ENCODE assay signal across 13 cellular contexts in the genomic region with DNA sequence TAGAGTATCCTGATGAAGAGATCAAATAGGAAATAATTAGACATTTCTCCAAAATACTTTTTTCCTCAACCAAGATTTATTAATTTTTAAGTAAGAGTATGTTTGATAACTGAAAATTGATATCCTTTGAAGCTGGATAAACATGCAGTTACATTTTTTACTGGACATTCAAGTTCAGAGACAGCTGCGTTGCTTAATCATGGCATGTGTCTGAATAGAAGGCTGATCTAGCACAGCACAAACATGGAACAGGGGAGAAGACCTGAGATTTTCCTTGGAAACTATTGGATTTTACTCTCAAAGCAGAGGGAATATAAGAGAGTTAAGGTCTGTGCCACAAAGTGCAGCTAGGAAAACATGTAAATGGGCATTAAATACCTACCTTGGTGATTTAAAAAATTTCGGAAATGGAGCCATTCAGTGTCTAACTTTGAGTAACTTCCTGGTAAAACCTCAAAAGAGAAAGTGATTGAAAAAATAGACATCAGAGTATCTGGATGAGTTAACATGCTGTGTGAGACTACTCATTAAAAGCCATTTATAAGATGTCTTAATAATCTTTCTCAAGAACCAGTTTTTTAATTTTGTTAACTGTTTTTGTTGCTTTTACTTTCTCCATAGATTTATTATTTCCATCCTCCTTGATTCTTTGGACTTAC. TPM values are rescaled to one million over a fixed set of nuclear protein-coding genes. Genes with fewer than 3 reads are reported as not detected.
DNase-seq lines count a peak whose midpoint lies in the region; ATAC-seq, FAIRE-seq and TF ChIP-seq lines count a peak whose summit lies in the region.
"Had no signal": no experiment of that assay in that cellular context is flagged by ENCODE, and none has a peak within 500 bp of the region (broad histone marks: within the 10 kb centered on the region; RNA-seq: fewer than 3 reads in every experiment).

No MANE protein-coding gene starts in this region.

- no peak overlapping the region for H2BK5ac ChIP-seq in mesenchymal stem cell (ENCODE audit: low read depth, low read length, poor library complexity, severe bottlenecking)

- H2BK120ac ChIP-seq in mesenchymal stem cell (ENCODE audit: low read depth, low read length): no peak overlapping the region

- no peak overlapping the region for H4K91ac ChIP-seq in mesenchymal stem cell (ENCODE audit: low read length)

- H3K4me1 ChIP-seq in DND-41 (ENCODE audit: insufficient read depth, low read length): no peaks in the 10 kb centered on the region
- H3K4me1 ChIP-seq in mesenchymal stem cell (ENCODE audit: control insufficient read depth, insufficient read depth, low read depth, low read length): peaks cover 10% of the 10 kb centered on the region

- H3K36me3 ChIP-seq in DND-41 (ENCODE audit: insufficient read depth, low read length) (no peaks in the 10 kb centered on the region), mesenchymal stem cell (ENCODE audit: control insufficient read depth in 1 of 2, insufficient read depth in 2 of 2, low read depth in 1 of 2, low read length in 2 of 2) (peaks cover 3 to 5% of the 10 kb centered on the region in 2 experiments)
- H3K36me3 ChIP-seq: pancreas had no signal

- H3K14ac ChIP-seq in mesenchymal stem cell (ENCODE audit: low read length in 2 of 2): no peak overlapping the region

- no peak overlapping the region for H3K4me3 ChIP-seq in DND-41 (ENCODE audit: low read depth in 1 of 2, low read length in 2 of 2)
- no peak overlapping the region for H3K4me3 ChIP-seq in mesenchymal stem cell (ENCODE audit: insufficient read depth in 1 of 2, low read depth in 1 of 2, low read length in 2 of 2)
- H3K4me3 ChIP-seq: lung, pancreas had no signal

- H3K9me3 ChIP-seq in DND-41 (ENCODE audit: insufficient read depth, low read length, severe bottlenecking) (no peaks in the 10 kb centered on the region), mesenchymal stem cell (ENCODE audit: control insufficient read depth, low read length) (no peaks in the 10 kb centered on the region)
- H3K9me3 ChIP-seq: pancreas had no signal

- DNase-seq in DND-41 (no peak), RCC 7860 (ENCODE audit: low spot score) (no peak), mesenchymal stem cell (peak; percentile 55), iPS-NIHi7 (ENCODE audit: extremely low spot score) (no peak), AG08396 (ENCODE audit: low spot score) (no peak), HCEC 1CT (no peak)
- DNase-seq: CD8-positive, alpha-beta memory T cell; pancreas; stimulated activated naive CD4-positive, alpha-beta T cell treated with Interleukin-2 at 50 U/mL for 16 hours had no signal

- H3K27ac ChIP-seq in DND-41 (ENCODE audit: low read length): no peak overlapping the region
- no peak overlapping the region for H3K27ac ChIP-seq in mesenchymal stem cell (ENCODE audit: low read length, poor library complexity, severe bottlenecking)
- H3K27ac ChIP-seq: pancreas had no signal

- H3K9ac ChIP-seq in DND-41 (ENCODE audit: low read depth, low read length) (no peak overlapping the region), mesenchymal stem cell (ENCODE audit: low read length) (no peak overlapping the region)

- H3K79me2 ChIP-seq in DND-41 (ENCODE audit: insufficient read depth, low read length): no peaks in the 10 kb centered on the region

- WGBS in mesenchymal stem cell: 84% methylated on average over 2 of the region's 2 CpGs

- no peak for TF ChIP-seq CTCF in DND-41 (IDR thresholded peaks at IDR 0.05; ENCODE audit: borderline replicate concordance, extremely low read depth, low read length, poor library complexity, severe bottlenecking)

- no peak overlapping the region for H3K18ac ChIP-seq in mesenchymal stem cell (ENCODE audit: low read depth in 1 of 2, low read length in 2 of 2)

- H3K4me2 ChIP-seq in DND-41 (ENCODE audit: insufficient read depth, low read length): no peak overlapping the region
- H3K4me2 ChIP-seq in mesenchymal stem cell (ENCODE audit: low read length, poor library complexity, severe bottlenecking): no peak overlapping the region

- ATAC-seq in DND-41 (ENCODE audit: insufficient read depth, low read depth) (peak; percentile 60), GM21619 (IDR thresholded peaks at IDR 0.05; ENCODE audit: unreplicated experiment) (peak; percentile 65), HG02678 (IDR thresholded peaks at IDR 0.05; ENCODE audit: unreplicated experiment) (no peak)
- ATAC-seq: pancreas had no signal

- H3K27me3 ChIP-seq in DND-41 (ENCODE audit: insufficient read depth, low read length, poor library complexity) (no peaks in the 10 kb centered on the region), mesenchymal stem cell (ENCODE audit: control insufficient read depth in 1 of 2, insufficient read depth in 1 of 2, low read length in 2 of 2) (no peaks in the 10 kb centered on the region)
- H3K27me3 ChIP-seq: pancreas had no signal

- no peak overlapping the region for H3K4ac ChIP-seq in mesenchymal stem cell (ENCODE audit: low read depth in 1 of 2, low read length in 2 of 2)

- no peak overlapping the region for H2AK5ac ChIP-seq in mesenchymal stem cell (ENCODE audit: low read length, severe bottlenecking)

- H2AFZ ChIP-seq in DND-41 (ENCODE audit: low read depth, low read length) (no peak overlapping the region), mesenchymal stem cell (ENCODE audit: low read depth, low read length) (no peak overlapping the region)

- peaks cover 4% of the 10 kb centered on the region for H3K79me1 ChIP-seq in mesenchymal stem cell (replicated peaks; ENCODE audit: low read length, poor library complexity, severe bottlenecking)

- FAIRE-seq in RCC 7860 (lab: Jason Lieb, UNC): peak; percentile 62
- FAIRE-seq: endometrium, pancreas had no signal

- no peak overlapping the region for H4K8ac ChIP-seq in mesenchymal stem cell (ENCODE audit: low read length)

- no peak overlapping the region for H3K23ac ChIP-seq in mesenchymal stem cell (ENCODE audit: low read length in 2 of 2)

- H2BK15ac ChIP-seq in mesenchymal stem cell (ENCODE audit: low read depth, poor library complexity, severe bottlenecking): no peak overlapping the region

- H2BK12ac ChIP-seq in mesenchymal stem cell (ENCODE audit: low read length in 2 of 2): no peak overlapping the region

- no peaks in the 10 kb centered on the region for H4K20me1 ChIP-seq in DND-41 (ENCODE audit: insufficient read depth, low read length)

RNA-seq across cellular contexts. Expression of gene CRIM1, which starts 31.8 kb away (rescaled TPM):
- polyA plus RNA-seq in mesenchymal stem cell (2013, experiment 1 of 2): 70.6 TPM
- polyA plus RNA-seq in mesenchymal stem cell (2013, experiment 2 of 2): 70.6 TPM
